In genomic region chr3:24640330-24640877, GRCh38 we compare ENCODE assay signal across 8 cellular contexts.
DNase-seq lines count a peak whose midpoint lies in the region; TF ChIP-seq lines count a peak whose summit lies in the region.

No MANE protein-coding gene starts in this region.

- TF ChIP-seq POLR2A in suprapubic skin (IDR thresholded peaks at IDR 0.05): no peak

- peak; percentile 3 for DNase-seq in NCI-H2171 treated with DMSO at 0.1 percent for 48 hours (lab: John Stamatoyannopoulos, UW)
- DNase-seq in NCI-H2171 (lab: John Stamatoyannopoulos, UW): no peak
- peak; percentile 40 for DNase-seq in RKO (ENCODE audit: low spot score)
- DNase-seq in glomerular visceral epithelial cell (ENCODE audit: extremely low spot score): peak; percentile 32
- no peak for DNase-seq in suprapubic skin (ENCODE audit: low spot score in 2 of 2)
- DNase-seq in activated CD8-positive, alpha-beta memory T cell treated with anti-CD3 and anti-CD28 coated beads for 24 hours: no peak
- no peak for DNase-seq in NCI-H2029 treated with DMSO at 0.1 percent for 48 hours (lab: John Stamatoyannopoulos, UW)
- no peak for DNase-seq in NCI-H128 (lab: John Stamatoyannopoulos, UW; ENCODE audit: unreplicated experiment)

- H3K36me3 ChIP-seq in suprapubic skin: no peaks in the 10 kb centered on the region

- no peaks in the 10 kb centered on the region for H3K4me1 ChIP-seq in suprapubic skin

- H3K27me3 ChIP-seq in suprapubic skin: no peaks in the 10 kb centered on the region

- TF ChIP-seq EP300 in suprapubic skin (IDR thresholded peaks at IDR 0.05): no peak

- no peak overlapping the region for H3K27ac ChIP-seq in suprapubic skin

- 43% methylated on average over 3 of the region's 3 CpGs for WGBS in suprapubic skin

- no peak overlapping the region for H3K4me3 ChIP-seq in suprapubic skin

- H3K9me3 ChIP-seq in suprapubic skin: no peaks in the 10 kb centered on the region

- peak; percentile 2 to 41 for TF ChIP-seq CTCF in suprapubic skin (IDR thresholded peaks at IDR 0.05)

Comparison
In these comparisons a context has a peak if more than half of its experiments do, and no peak if none do; other contexts are left out.
1. DNase-seq: peak in NCI-H2171 treated with DMSO at 0.1 percent for 48 hours (single experiment), RKO (single experiment) and glomerular visceral epithelial cell (single experiment); none in NCI-H2171 (single experiment), suprapubic skin (0 of 2), activated CD8-positive, alpha-beta memory T cell treated with anti-CD3 and anti-CD28 coated beads for 24 hours (single experiment), NCI-H2029 treated with DMSO at 0.1 percent for 48 hours (single experiment) and NCI-H128 (single experiment).